In genomic region chr15:82263350-82263749, GRCh38 we compare ENCODE assay signal across 8 cellular contexts. TPM values are rescaled to one million over a fixed set of nuclear protein-coding genes. Genes with fewer than 3 reads are reported as not detected.
A peak's percentile ranks its signal among the peaks of the same experiment; 100 is the strongest.
DNase-seq lines count a peak whose midpoint lies in the region; ATAC-seq and TF ChIP-seq lines count a peak whose summit lies in the region.

No MANE protein-coding gene starts in this region.

- H3K4me3 ChIP-seq in DND-41 (ENCODE audit: low read depth in 1 of 2, low read length in 2 of 2) (peak overlapping the region; percentile 76 to 90; a peak in 3 of 4 replicates), mammary epithelial cell (replicated peaks in 1 of 3; ENCODE audit: insufficient read depth in 1 of 3, low read depth in 2 of 3, low read length in 3 of 3) (peak overlapping the region; percentile 70 to 95 (median 75))

- H3K9ac ChIP-seq in DND-41 (ENCODE audit: low read depth, low read length), result peak overlapping the region; percentile 77; the same call in 1 of the 2 replicates
- H3K9ac ChIP-seq in mammary epithelial cell (ENCODE audit: insufficient read depth, low read length), result peak overlapping the region; percentile 62

- CTCF ChIA-PET in mammary epithelial cell (lab: Charles Lee; ENCODE audit: low non-redundant PET), result no interaction called here

- TF ChIP-seq CTCF in DND-41 (IDR thresholded peaks at IDR 0.05; ENCODE audit: borderline replicate concordance, extremely low read depth, low read length, poor library complexity, severe bottlenecking), result no peak
- TF ChIP-seq CTCF in mammary epithelial cell (conservative IDR thresholded peaks at IDR 0.05 in 1 of 2, IDR thresholded peaks at IDR 0.05 in 1 of 2; ENCODE audit: extremely low read depth in 1 of 2, insufficient read depth in 1 of 2, low read depth in 1 of 2, low read length in 2 of 2), result no peak
- TF ChIP-seq CTCF in GM13976 (IDR thresholded peaks at IDR 0.05; ENCODE audit: borderline replicate concordance, control extremely low read depth, extremely low read depth, insufficient read depth, missing control alignments), result no peak

- H3K9me3 Mint-ChIP-seq in naive B cell, result no peaks in the 10 kb centered on the region

- H2AFZ ChIP-seq in DND-41 (ENCODE audit: low read depth, low read length), result peak overlapping the region; percentile 96
- peak overlapping the region; percentile 88 for H2AFZ ChIP-seq in mammary epithelial cell (ENCODE audit: low read depth, low read length)

- dilution Hi-C loops in mammary epithelial cell (cut with HindIII; ENCODE audit: low sequenced_read_pairs), result no loop called here

- no peak overlapping the region for H3K27ac ChIP-seq in DND-41 (ENCODE audit: low read length)
- peak overlapping the region; percentile 93 for H3K27ac ChIP-seq in mammary epithelial cell (ENCODE audit: insufficient read depth, low read depth, low read length)

- H3K4me2 ChIP-seq in DND-41 (ENCODE audit: insufficient read depth, low read length) (peak overlapping the region; percentile 85), mammary epithelial cell (ENCODE audit: insufficient read depth, low read depth, low read length) (peak overlapping the region; percentile 88)

- ATAC-seq in DND-41 (ENCODE audit: insufficient read depth, low read depth), result no peak
- ATAC-seq in naive B cell (ENCODE audit: low read depth in 2 of 2), result no peak
- ATAC-seq in HG02870 (IDR thresholded peaks at IDR 0.05; ENCODE audit: unreplicated experiment), result no peak
- no peak for ATAC-seq in HG03175 (IDR thresholded peaks at IDR 0.05; ENCODE audit: unreplicated experiment)
- ATAC-seq in GM19023 (IDR thresholded peaks at IDR 0.05; ENCODE audit: unreplicated experiment), result no peak

- H3K36me3 ChIP-seq in DND-41 (ENCODE audit: insufficient read depth, low read length), result peaks cover 19% of the 10 kb centered on the region; the same call in 1 of the 2 replicates
- H3K36me3 ChIP-seq in mammary epithelial cell (ENCODE audit: insufficient read depth, low read length), result peaks cover 6% of the 10 kb centered on the region

- no peaks in the 10 kb centered on the region for H3K27me3 Mint-ChIP-seq in naive B cell

- intact Hi-C loops in mammary epithelial cell (cut with micrococcal nuclease), result no loop called here

- in situ Hi-C loops in mammary epithelial cell (cut with MboI; ENCODE audit: low sequenced_read_pairs in 2 of 2) (loop anchor here in 1 of 2 donors (25.0 kb wide), 1 partner anchor 149 kb away; no protein-coding TSS in a partner anchor), GM13976 (cut with MboI; ENCODE audit: low sequenced_read_pairs, unreplicated experiment) (no loop called here)

- H3K36me3 Mint-ChIP-seq in naive B cell, result peaks cover 0 to 6% of the 10 kb centered on the region in 2 donors

- H3K27me3 ChIP-seq in DND-41 (ENCODE audit: insufficient read depth, low read length, poor library complexity) (no peaks in the 10 kb centered on the region), mammary epithelial cell (ENCODE audit: insufficient read depth, low read length) (no peaks in the 10 kb centered on the region)

- DNase-seq in DND-41 (no peak), NCI-H2029 treated with DMSO at 0.1 percent for 48 hours (lab: John Stamatoyannopoulos, UW) (peak; percentile 72), mammary epithelial cell (no peak), naive B cell (no peak), GM13976 (ENCODE audit: low spot score) (no peak)

- BruUV-seq in mammary epithelial cell (replicated peaks; lab: Mats Ljungman, UMichigan), result no TSS peak

- H3K4me1 ChIP-seq in DND-41 (ENCODE audit: insufficient read depth, low read length), result peaks cover 34% of the 10 kb centered on the region
- H3K4me1 ChIP-seq in mammary epithelial cell (ENCODE audit: insufficient read depth, low read length), result peaks cover 28% of the 10 kb centered on the region

- H3K4me1 Mint-ChIP-seq in naive B cell, result peaks cover 36 to 60% (median 58%) of the 10 kb centered on the region in 3 donors

- 51% methylated on average over 3 of the region's 3 CpGs for WGBS in mammary epithelial cell (ENCODE audit: low coverage, missing lambda C conversion rate)

- no peaks in the 10 kb centered on the region for H4K20me1 ChIP-seq in DND-41 (ENCODE audit: insufficient read depth, low read length)
- no peaks in the 10 kb centered on the region for H4K20me1 ChIP-seq in mammary epithelial cell (ENCODE audit: insufficient read depth, low read length)

- peak overlapping the region; percentile 88 to 99 (median 96) for H3K27ac Mint-ChIP-seq in naive B cell

- H3K9me3 ChIP-seq in DND-41 (ENCODE audit: insufficient read depth, low read length, severe bottlenecking), result no peaks in the 10 kb centered on the region
- no peaks in the 10 kb centered on the region for H3K9me3 ChIP-seq in mammary epithelial cell (replicated peaks; ENCODE audit: insufficient read depth, low read length)

- peaks cover 35% of the 10 kb centered on the region for H3K79me2 ChIP-seq in DND-41 (ENCODE audit: insufficient read depth, low read length)
- peaks cover 39% of the 10 kb centered on the region for H3K79me2 ChIP-seq in mammary epithelial cell (ENCODE audit: insufficient read depth, low read length)

- H3K4me3 Mint-ChIP-seq in naive B cell, result peak overlapping the region; percentile 85 to 98 (median 96)

RNA-seq across cellular contexts. Expression of gene SAXO2, which starts 0.7 kb away (rescaled TPM):
- 1 to 10 TPM; 3.3 to 4.2 TPM for total RNA-seq in mammary epithelial cell
- polyA plus RNA-seq in mammary epithelial cell (2.0 TPM), naive B cell (ENCODE audit: low read depth in 6 of 6) (10 to 100 TPM in 1 of 6 donors, 1 to 10 TPM in 4, under 1 TPM in 1; 0.80 to 24.0 (median 4.4) TPM)
- not detected for polyA minus RNA-seq in mammary epithelial cell

RNA-seq across cellular contexts. Expression of gene EFL1, which starts 0.8 kb away (rescaled TPM):
- 10 to 100 TPM; 30.0 to 39.2 TPM for total RNA-seq in mammary epithelial cell
- polyA plus RNA-seq in mammary epithelial cell, result 38.0 TPM
- 132 TPM for polyA minus RNA-seq in mammary epithelial cell
- 10 to 100 TPM; 17.7 to 43.0 (median 23.7) TPM for polyA plus RNA-seq in naive B cell (ENCODE audit: low read depth in 6 of 6)
